In genomic region chr17:66834919-66835454, GRCh38 we compare ENCODE assay signal across 1 cellular context.
TF ChIP-seq lines count a peak whose summit lies in the region.

A gene with protein sequence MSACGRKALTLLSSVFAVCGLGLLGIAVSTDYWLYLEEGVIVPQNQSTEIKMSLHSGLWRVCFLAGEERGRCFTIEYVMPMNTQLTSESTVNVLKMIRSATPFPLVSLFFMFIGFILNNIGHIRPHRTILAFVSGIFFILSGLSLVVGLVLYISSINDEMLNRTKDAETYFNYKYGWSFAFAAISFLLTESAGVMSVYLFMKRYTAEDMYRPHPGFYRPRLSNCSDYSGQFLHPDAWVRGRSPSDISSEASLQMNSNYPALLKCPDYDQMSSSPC (plus strand): TSS chr17:66835117. CDS start chr17:66877333, 42,216 bp downstream.

TF ChIP-seq in K562, 482 proteins besides CTCF, POLR2A, EP300 and RAD21:
- TF ChIP-seq, protein P1, sequence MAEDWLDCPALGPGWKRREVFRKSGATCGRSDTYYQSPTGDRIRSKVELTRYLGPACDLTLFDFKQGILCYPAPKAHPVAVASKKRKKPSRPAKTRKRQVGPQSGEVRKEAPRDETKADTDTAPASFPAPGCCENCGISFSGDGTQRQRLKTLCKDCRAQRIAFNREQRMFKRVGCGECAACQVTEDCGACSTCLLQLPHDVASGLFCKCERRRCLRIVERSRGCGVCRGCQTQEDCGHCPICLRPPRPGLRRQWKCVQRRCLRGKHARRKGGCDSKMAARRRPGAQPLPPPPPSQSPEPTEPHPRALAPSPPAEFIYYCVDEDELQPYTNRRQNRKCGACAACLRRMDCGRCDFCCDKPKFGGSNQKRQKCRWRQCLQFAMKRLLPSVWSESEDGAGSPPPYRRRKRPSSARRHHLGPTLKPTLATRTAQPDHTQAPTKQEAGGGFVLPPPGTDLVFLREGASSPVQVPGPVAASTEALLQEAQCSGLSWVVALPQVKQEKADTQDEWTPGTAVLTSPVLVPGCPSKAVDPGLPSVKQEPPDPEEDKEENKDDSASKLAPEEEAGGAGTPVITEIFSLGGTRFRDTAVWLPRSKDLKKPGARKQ (CRISPR knock-in tag; IDR thresholded peaks at IDR 0.05), result no peak
- TF ChIP-seq HDAC8 (tag; IDR thresholded peaks at IDR 0.05) (no peak), TAF7 (tag; IDR thresholded peaks at IDR 0.05) (no peak), MXD1 (CRISPR knock-in tag; IDR thresholded peaks at IDR 0.05; ENCODE audit: borderline replicate concordance, poor library complexity, severe bottlenecking) (no peak), ID3 (CRISPR knock-in tag; IDR thresholded peaks at IDR 0.05) (no peak), ID3 (tag; IDR thresholded peaks at IDR 0.05) (no peak), HDAC3 (IDR thresholded peaks at IDR 0.05; ENCODE audit: borderline replicate concordance, partially characterized antibody) (no peak), BCOR (IDR thresholded peaks at IDR 0.05) (no peak), KDM5B (IDR thresholded peaks at IDR 0.05; ENCODE audit: insufficient replicate concordance, low read depth, low read length) (no peak), HNRNPLL (IDR thresholded peaks at IDR 0.05; ENCODE audit: low read depth, low read length, poor library complexity, severe bottlenecking) (no peak), SIRT6 (IDR thresholded peaks at IDR 0.05; ENCODE audit: low read depth, low read length) (no peak), MEF2D (tag; conservative IDR thresholded peaks at IDR 0.05; ENCODE audit: low read depth) (no peak), ZNF140 (CRISPR knock-in tag; IDR thresholded peaks at IDR 0.05) (no peak), GTF2B (IDR thresholded peaks at IDR 0.05; ENCODE audit: extremely low read depth, insufficient read length) (no peak), MECOM (CRISPR knock-in tag; IDR thresholded peaks at IDR 0.05) (no peak)
- TF ChIP-seq, protein P2, sequence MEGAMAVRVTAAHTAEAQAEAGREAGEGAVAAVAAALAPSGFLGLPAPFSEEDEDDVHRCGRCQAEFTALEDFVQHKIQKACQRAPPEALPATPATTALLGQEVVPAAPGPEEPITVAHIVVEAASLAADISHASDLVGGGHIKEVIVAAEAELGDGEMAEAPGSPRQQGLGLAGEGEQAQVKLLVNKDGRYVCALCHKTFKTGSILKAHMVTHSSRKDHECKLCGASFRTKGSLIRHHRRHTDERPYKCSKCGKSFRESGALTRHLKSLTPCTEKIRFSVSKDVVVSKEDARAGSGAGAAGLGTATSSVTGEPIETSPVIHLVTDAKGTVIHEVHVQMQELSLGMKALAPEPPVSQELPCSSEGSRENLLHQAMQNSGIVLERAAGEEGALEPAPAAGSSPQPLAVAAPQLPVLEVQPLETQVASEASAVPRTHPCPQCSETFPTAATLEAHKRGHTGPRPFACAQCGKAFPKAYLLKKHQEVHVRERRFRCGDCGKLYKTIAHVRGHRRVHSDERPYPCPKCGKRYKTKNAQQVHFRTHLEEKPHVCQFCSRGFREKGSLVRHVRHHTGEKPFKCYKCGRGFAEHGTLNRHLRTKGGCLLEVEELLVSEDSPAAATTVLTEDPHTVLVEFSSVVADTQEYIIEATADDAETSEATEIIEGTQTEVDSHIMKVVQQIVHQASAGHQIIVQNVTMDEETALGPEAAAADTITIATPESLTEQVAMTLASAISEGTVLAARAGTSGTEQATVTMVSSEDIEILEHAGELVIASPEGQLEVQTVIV (CRISPR knock-in tag; IDR thresholded peaks at IDR 0.05; ENCODE audit: borderline replicate concordance), result no peak
- TF ChIP-seq, protein P3, sequence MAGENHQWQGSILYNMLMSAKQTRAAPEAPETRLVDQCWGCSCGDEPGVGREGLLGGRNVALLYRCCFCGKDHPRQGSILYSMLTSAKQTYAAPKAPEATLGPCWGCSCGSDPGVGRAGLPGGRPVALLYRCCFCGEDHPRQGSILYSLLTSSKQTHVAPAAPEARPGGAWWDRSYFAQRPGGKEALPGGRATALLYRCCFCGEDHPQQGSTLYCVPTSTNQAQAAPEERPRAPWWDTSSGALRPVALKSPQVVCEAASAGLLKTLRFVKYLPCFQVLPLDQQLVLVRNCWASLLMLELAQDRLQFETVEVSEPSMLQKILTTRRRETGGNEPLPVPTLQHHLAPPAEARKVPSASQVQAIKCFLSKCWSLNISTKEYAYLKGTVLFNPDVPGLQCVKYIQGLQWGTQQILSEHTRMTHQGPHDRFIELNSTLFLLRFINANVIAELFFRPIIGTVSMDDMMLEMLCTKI (IDR thresholded peaks at IDR 0.05; ENCODE audit: partially characterized antibody), result no peak
